ENCODE assay signal across 8 cellular contexts in genomic region chrX:14030248-14030592, GRCh38. TPM values are rescaled to one million over a fixed set of nuclear protein-coding genes. Genes with fewer than 3 reads are reported as not detected.
DNase-seq lines count a peak whose midpoint lies in the region; ATAC-seq, FAIRE-seq and TF ChIP-seq lines count a peak whose summit lies in the region.

No MANE protein-coding gene starts in this region.

- FAIRE-seq in bronchial epithelial cell (lab: Jason Lieb, UNC) = no peak

- H3K9me3 Mint-ChIP-seq in activated CD4-positive, alpha-beta T cell treated with anti-CD3 and anti-CD28 coated beads, Interleukin-2, amount 10 ng/mL, durations not matched to agents 24 days and 14 days = no peaks in the 10 kb centered on the region

- H3K27ac Mint-ChIP-seq in activated CD4-positive, alpha-beta T cell treated with anti-CD3 and anti-CD28 coated beads, Interleukin-2, amount 10 ng/mL, durations not matched to agents 24 days and 14 days = peak overlapping the region; percentile 100

- peaks cover 6% of the 10 kb centered on the region for H3K36me3 Mint-ChIP-seq in activated CD4-positive, alpha-beta T cell treated with anti-CD3 and anti-CD28 coated beads, Interleukin-2, amount 10 ng/mL, durations not matched to agents 24 days and 14 days (ENCODE audit: low read depth)

- H3K4me3 Mint-ChIP-seq in activated CD4-positive, alpha-beta T cell treated with anti-CD3 and anti-CD28 coated beads, Interleukin-2, amount 10 ng/mL, durations not matched to agents 24 days and 14 days = peak overlapping the region; percentile 99

- DNase-seq in activated CD4-positive, alpha-beta T cell treated with anti-CD3 and anti-CD28 coated beads, Interleukin-2, amount 10 ng/mL, durations not matched to agents 24 days and 14 days = no peak
- DNase-seq in activated CD4-positive, alpha-beta T cell treated with anti-CD3 and anti-CD28 coated beads, Interleukin-2, amount 50 U/mL, for 1 hour = no peak
- DNase-seq in NB4 (ENCODE audit: low read depth) (peak; percentile 43), bronchial epithelial cell (ENCODE audit: low read depth) (peak; percentile 44), medulla oblongata (ENCODE audit: extremely low spot score) (peak; percentile 4), aorta (no peak), HT-29 (ENCODE audit: low spot score) (no peak), cortex of kidney (lab: John Stamatoyannopoulos, UW) (no peak)

- no peaks in the 10 kb centered on the region for H3K4me1 ChIP-seq in aorta (ENCODE audit: control insufficient read depth in 1 of 2, insufficient read depth in 2 of 2, low read length in 2 of 2)

- no peaks in the 10 kb centered on the region for H3K9me3 ChIP-seq in aorta (ENCODE audit: control insufficient read depth, low read length)

- no peak for ATAC-seq in aorta (ENCODE audit: low FRiP score)

- no peak for TF ChIP-seq POLR2A in NB4 (IDR thresholded peaks at IDR 0.05; ENCODE audit: extremely low read depth, insufficient read length)

- H3K27me3 Mint-ChIP-seq in activated CD4-positive, alpha-beta T cell treated with anti-CD3 and anti-CD28 coated beads, Interleukin-2, amount 10 ng/mL, durations not matched to agents 24 days and 14 days = peaks cover 9% of the 10 kb centered on the region

- peaks cover 25% of the 10 kb centered on the region for H3K4me1 Mint-ChIP-seq in activated CD4-positive, alpha-beta T cell treated with anti-CD3 and anti-CD28 coated beads, Interleukin-2, amount 10 ng/mL, durations not matched to agents 24 days and 14 days

- intact Hi-C loops in activated CD4-positive, alpha-beta T cell treated with anti-CD3 and anti-CD28 coated beads, Interleukin-2, amount 10 ng/mL, durations not matched to agents 24 days and 14 days (cut with micrococcal nuclease) = loop anchor here (10.0 kb wide), 2 partner anchors 465 to 1215 kb away; no protein-coding TSS in a partner anchor
- intact Hi-C loops in aorta (cut with DNase I) = loop anchor here (5.0 kb wide), 2 partner anchors 283 to 523 kb away; no protein-coding TSS in a partner anchor

- H3K4me3 ChIP-seq in NB4 (ENCODE audit: low read depth, low read length) (peak overlapping the region; percentile 77), bronchial epithelial cell (ENCODE audit: low read depth, low read length) (peak overlapping the region; percentile 57), aorta (ENCODE audit: low read length in 2 of 2) (peak overlapping the region; percentile 80 to 87)

- H3K27ac ChIP-seq in aorta (ENCODE audit: low read depth in 1 of 2, low read length in 2 of 2) = no peak overlapping the region

- TF ChIP-seq CTCF in NB4 (IDR thresholded peaks at IDR 0.05; ENCODE audit: low read depth, low read length) (no peak), bronchial epithelial cell (IDR thresholded peaks at IDR 0.05; ENCODE audit: insufficient read depth, low read length, severe bottlenecking) (no peak)

- no peaks in the 10 kb centered on the region for H3K27me3 ChIP-seq in bronchial epithelial cell (ENCODE audit: control insufficient read depth, insufficient read depth, low read length)
- no peaks in the 10 kb centered on the region for H3K27me3 ChIP-seq in aorta (ENCODE audit: control insufficient read depth in 1 of 2, insufficient read depth in 2 of 2, low read length in 1 of 2)

- WGBS in aorta, 2 donors = 11 to 12% methylated on average over 4 of the region's 4 CpGs

- no peaks in the 10 kb centered on the region for H3K36me3 ChIP-seq in bronchial epithelial cell (ENCODE audit: control insufficient read depth, insufficient read depth, low read length)
- H3K36me3 ChIP-seq in aorta (ENCODE audit: control insufficient read depth in 1 of 2, insufficient read depth in 2 of 2, low read length in 1 of 2) = no peaks in the 10 kb centered on the region

RNA-seq across cellular contexts. Expression of gene GEMIN8, which starts 0.5 kb away (rescaled TPM):
- 16.3 and 17.1 TPM in 2 replicates for total RNA-seq in activated CD4-positive, alpha-beta T cell treated with anti-CD3 and anti-CD28 coated beads, Interleukin-2, amount 10 ng/mL, durations not matched to agents 24 days and 14 days
- total RNA-seq in bronchial epithelial cell (7.9 and 14.2 TPM in 2 replicates), aorta (10 to 100 TPM; 14.8 to 25.3 TPM)
- polyA plus RNA-seq in aorta = 10 to 100 TPM; 14.3 to 52.0 TPM
- total RNA-seq in HT-29 (2014; rRNA removed; shearing (Covaris generic)) = 16.3 and 22.4 TPM in 2 replicates

Comparison
In these comparisons a context has a peak if more than half of its experiments do, and no peak if none do; other contexts are left out.
1. DNase-seq: peak in NB4 (single experiment), bronchial epithelial cell (single experiment) and medulla oblongata (single experiment); none in activated CD4-positive, alpha-beta T cell treated with anti-CD3 and anti-CD28 coated beads, Interleukin-2, amount 10 ng/mL, durations not matched to agents 24 days and 14 days (single experiment), activated CD4-positive, alpha-beta T cell treated with anti-CD3 and anti-CD28 coated beads, Interleukin-2, amount 50 U/mL, for 1 hour (single experiment), aorta (0 of 2), HT-29 (single experiment) and cortex of kidney (single experiment).
2. Peak in every context shown above with its lines, with median percentiles within 50 percentile points of each other: H3K4me3 ChIP-seq.